Comparison of ENCODE assay signal across 17 cellular contexts in the genomic region with DNA sequence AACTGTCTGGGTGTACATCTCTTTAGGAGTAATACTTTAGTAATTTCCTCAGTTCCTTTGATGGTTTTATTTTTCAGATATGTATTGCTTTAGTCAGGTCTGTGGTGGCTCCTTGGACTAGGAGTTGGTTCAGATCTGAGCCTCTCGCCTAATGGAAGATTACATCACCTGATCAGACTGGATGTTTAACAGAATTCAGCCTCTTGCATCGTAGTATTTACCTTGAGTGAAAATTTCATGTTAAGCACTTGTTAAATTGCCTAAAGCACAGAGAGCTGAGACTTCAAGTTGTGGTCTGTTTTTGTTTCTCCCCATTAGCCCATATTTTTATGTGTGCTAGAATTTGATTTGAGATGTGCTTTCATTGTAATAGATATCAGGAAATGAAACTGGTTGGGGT.
"Had no signal": no experiment of that assay in that cellular context is flagged by ENCODE, and none has a peak within 500 bp of the region (broad histone marks: within the 10 kb centered on the region; RNA-seq: fewer than 3 reads in every experiment).

No MANE protein-coding gene starts in this region.

- H3K36me3 ChIP-seq: gastroesophageal sphincter, pancreas, tibial nerve had no signal

- H3K4me2 ChIP-seq: smooth muscle cell had no signal

- H3K4me1 ChIP-seq: gastroesophageal sphincter, pancreas, tibial nerve had no signal

- H3K4me3 ChIP-seq: gastroesophageal sphincter, pancreas, smooth muscle cell, tibial nerve had no signal

- DNase-seq: effector memory CD4-positive, alpha-beta T cell; glutamatergic neuron; left colon; mesendoderm; naive B cell; occipital lobe; pancreas; right cardiac atrium; stimulated activated CD4-positive, alpha-beta T cell treated with anti-CD3 and anti-CD28 coated beads, Interleukin-2, amount 100 ng/mL, for 48 hours; stimulated activated naive CD4-positive, alpha-beta T cell treated with Interleukin-2 at 50 U/mL for 16 hours had no signal

- ATAC-seq: esophagus mucosa, gastroesophageal sphincter, left colon, pancreas, right cardiac atrium had no signal

- H3K27me3 Mint-ChIP-seq: naive B cell, progenitor cell of endocrine pancreas had no signal

- H3K9me3 ChIP-seq: gastroesophageal sphincter, pancreas had no signal

- H3K36me3 Mint-ChIP-seq: naive B cell had no signal

- H3K27me3 ChIP-seq: gastroesophageal sphincter, pancreas, tibial nerve had no signal

- H3K27ac Mint-ChIP-seq: naive B cell, nephron, progenitor cell of endocrine pancreas had no signal

- H3K4me3 Mint-ChIP-seq: naive B cell, nephron had no signal

- FAIRE-seq: endometrium, pancreas had no signal

- H3K27ac ChIP-seq: gastroesophageal sphincter, pancreas, tibial nerve had no signal

- H3K4me1 Mint-ChIP-seq: naive B cell had no signal

- H3K9me3 Mint-ChIP-seq: nephron had no signal
